16 cellular contexts compared by ENCODE assay signal in the genomic region with DNA sequence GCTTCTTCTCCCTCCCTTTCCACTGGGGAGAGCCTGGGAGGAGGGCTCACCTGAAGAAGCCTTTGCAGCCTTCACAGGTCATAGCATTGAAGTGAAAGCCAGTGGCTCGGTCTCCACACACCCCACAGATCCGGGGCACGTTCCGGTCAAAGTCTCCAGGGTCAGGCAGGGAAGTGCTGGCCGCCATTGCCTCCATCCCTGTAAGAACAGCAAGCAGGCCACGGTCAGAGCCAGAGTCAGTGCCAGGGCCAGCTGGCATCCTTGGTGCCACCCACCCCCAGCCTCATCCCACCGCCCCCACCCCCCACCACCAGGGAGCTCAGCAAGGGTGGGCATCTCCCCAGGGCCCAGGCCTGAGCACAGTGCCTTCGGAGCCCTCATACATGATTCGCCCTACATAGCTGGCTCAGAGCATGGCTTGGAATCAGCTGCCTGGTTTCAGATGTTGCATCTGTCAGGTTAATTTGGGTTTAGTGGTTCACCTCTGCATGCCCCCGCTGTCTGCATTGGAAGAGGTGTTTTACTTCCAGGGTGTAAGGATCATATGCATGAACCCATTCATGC. TPM values are rescaled to one million over a fixed set of nuclear protein-coding genes. Genes with fewer than 3 reads are reported as not detected.
"Had no signal": no experiment of that assay in that cellular context is flagged by ENCODE, and none has a peak within 500 bp of the region (broad histone marks: within the 10 kb centered on the region; RNA-seq: fewer than 3 reads in every experiment).

No MANE protein-coding gene starts in this region.

- H3K27ac ChIP-seq: cardiac muscle cell, hepatocyte, neural progenitor cell, prostate gland, SJSA1, upper lobe of right lung had no signal

- H3K4me3 ChIP-seq: cardiac muscle cell, hepatocyte, lung, neural progenitor cell, prostate gland, SJSA1, upper lobe of right lung had no signal

- ATAC-seq: left colon, right cardiac atrium, upper lobe of right lung had no signal

- H3K27ac Mint-ChIP-seq: activated B cell treated with CpG ODN at 0.5 μM for 24 hours; activated CD4-positive, alpha-beta T cell treated with anti-CD3 and anti-CD28 coated beads, Interleukin-2, amount 10 ng/mL, durations not matched to agents 7 days and 5 days; activated naive CD8-positive, alpha-beta T cell; neural progenitor cell had no signal

- H3K9ac ChIP-seq: neural progenitor cell had no signal

- H3K4me3 Mint-ChIP-seq: activated B cell treated with CpG ODN at 0.5 μM for 24 hours; activated CD4-positive, alpha-beta T cell treated with anti-CD3 and anti-CD28 coated beads, Interleukin-2, amount 10 ng/mL, durations not matched to agents 7 days and 5 days; activated naive CD8-positive, alpha-beta T cell; neural progenitor cell had no signal

- H3K36me3 Mint-ChIP-seq: neural progenitor cell had no signal

- H3K9me3 ChIP-seq: prostate gland, SJSA1, upper lobe of right lung had no signal

- FAIRE-seq: islet of Langerhans had no signal

- H3K36me3 ChIP-seq: cardiac muscle cell, neural progenitor cell, prostate gland, SJSA1 had no signal

- H3K9me3 Mint-ChIP-seq: activated B cell treated with CpG ODN at 0.5 μM for 24 hours; activated CD4-positive, alpha-beta T cell treated with anti-CD3 and anti-CD28 coated beads, Interleukin-2, amount 10 ng/mL, durations not matched to agents 7 days and 5 days; neural progenitor cell had no signal

- DNase-seq: activated B cell treated with CpG ODN at 0.5 μM for 24 hours; activated CD4-positive, alpha-beta T cell treated with anti-CD3 and anti-CD28 coated beads, Interleukin-2, amount 10 ng/mL, durations not matched to agents 7 days and 5 days; activated gamma-delta T cell; amniotic stem cell; foreskin fibroblast; left colon; right cardiac atrium; upper lobe of right lung had no signal

- H3K27me3 Mint-ChIP-seq: activated CD4-positive, alpha-beta T cell treated with anti-CD3 and anti-CD28 coated beads, Interleukin-2, amount 10 ng/mL, durations not matched to agents 7 days and 5 days had no signal

- H3K4me1 ChIP-seq: prostate gland had no signal

RNA-seq across cellular contexts. Expression of a gene that starts 25.8 kb away (rescaled TPM):
- total RNA-seq: cardiac muscle cell had no signal
- polyA plus RNA-seq: cardiac muscle cell had no signal
